1 cellular context compared by ENCODE assay signal in genomic region chr1:153510984-153511410, GRCh38.
TF ChIP-seq lines count a peak whose summit lies in the region.

No MANE protein-coding gene starts in this region.

TF ChIP-seq in GM12878, 131 proteins besides CTCF, POLR2A, EP300 and RAD21 (continues in another document):
- no peak for TF ChIP-seq MYC (IDR thresholded peaks at IDR 0.05; ENCODE audit: insufficient read depth, insufficient read length, insufficient replicate concordance, low read length, severe bottlenecking)
- TF ChIP-seq ZSCAN29 (IDR thresholded peaks at IDR 0.05) = no peak
- no peak for TF ChIP-seq GATAD2B (conservative IDR thresholded peaks at IDR 0.05; ENCODE audit: low read depth)
- no peak for TF ChIP-seq ZNF622 (IDR thresholded peaks at IDR 0.05)
- TF ChIP-seq SKIL (IDR thresholded peaks at IDR 0.05; ENCODE audit: low read depth, poor library complexity, severe bottlenecking) = no peak
- TF ChIP-seq PML (IDR thresholded peaks at IDR 0.05; ENCODE audit: low read length) = no peak
- no peak for TF ChIP-seq CREB1 (IDR thresholded peaks at IDR 0.05; ENCODE audit: low read depth)
- TF ChIP-seq GABPA (IDR thresholded peaks at IDR 0.05; ENCODE audit: low read depth) = no peak
- no peak for TF ChIP-seq POLR2AphosphoS2 (IDR thresholded peaks at IDR 0.05; ENCODE audit: low read depth, low read length)
- TF ChIP-seq SRF (IDR thresholded peaks at IDR 0.05; ENCODE audit: low read depth in 2 of 2, low read length in 2 of 2) = no peak
- no peak for TF ChIP-seq MEF2A (IDR thresholded peaks at IDR 0.05; ENCODE audit: insufficient read depth, low read depth, low read length)
- TF ChIP-seq ZBTB11 (CRISPR knock-in tag; IDR thresholded peaks at IDR 0.05) = no peak
- TF ChIP-seq RELB (IDR thresholded peaks at IDR 0.05; ENCODE audit: low read depth) = no peak
- TF ChIP-seq SUZ12 (IDR thresholded peaks at IDR 0.05; ENCODE audit: unreplicated experiment) = no peak
- no peak for TF ChIP-seq NRF1 (conservative IDR thresholded peaks at IDR 0.05; ENCODE audit: low read depth, low read length)
- TF ChIP-seq NKRF (conservative IDR thresholded peaks at IDR 0.05) = no peak
- no peak for TF ChIP-seq CEBPB (IDR thresholded peaks at IDR 0.05; ENCODE audit: borderline replicate concordance in 1 of 2, low read depth in 2 of 2, low read length in 2 of 2)
- TF ChIP-seq RBBP5 (conservative IDR thresholded peaks at IDR 0.05) = no peak
- TF ChIP-seq ZNF592 (IDR thresholded peaks at IDR 0.05) = no peak
- no peak for TF ChIP-seq NR2C2 (IDR thresholded peaks at IDR 0.05; ENCODE audit: borderline replicate concordance, control insufficient read depth, insufficient read length, low read depth)
- peak in 1 of 2 experiments; percentile 52; a peak in 1 of 4 replicates for TF ChIP-seq BHLHE40 (IDR thresholded peaks at IDR 0.05; ENCODE audit: borderline replicate concordance in 1 of 2, low read depth in 2 of 2, low read length in 1 of 2)
- no peak for TF ChIP-seq LARP7 (IDR thresholded peaks at IDR 0.05)
- no peak for TF ChIP-seq WRNIP1 (IDR thresholded peaks at IDR 0.05; ENCODE audit: borderline replicate concordance, low read depth, low read length)
- no peak for TF ChIP-seq HDAC2 (IDR thresholded peaks at IDR 0.05)
- no peak for TF ChIP-seq MTA3 (IDR thresholded peaks at IDR 0.05; ENCODE audit: borderline replicate concordance, low read length)
- no peak for TF ChIP-seq SUPT20H (IDR thresholded peaks at IDR 0.05; ENCODE audit: borderline replicate concordance, control insufficient read depth, low read depth, low read length)
- TF ChIP-seq ZZZ3 (IDR thresholded peaks at IDR 0.05; ENCODE audit: control insufficient read depth, insufficient read length, low read depth) = no peak
- TF ChIP-seq SREBF1 (IDR thresholded peaks at IDR 0.05; ENCODE audit: low read length) = no peak
- peak; percentile 42; the same call in 1 of the 2 replicates for TF ChIP-seq PKNOX1 (IDR thresholded peaks at IDR 0.05)
- TF ChIP-seq NFIC (IDR thresholded peaks at IDR 0.05; ENCODE audit: low read depth, low read length) = no peak
- no peak for TF ChIP-seq POLR2AphosphoS5 (IDR thresholded peaks at IDR 0.05; ENCODE audit: low read length)
- TF ChIP-seq RELA (IDR thresholded peaks at IDR 0.05; ENCODE audit: borderline replicate concordance, partially characterized antibody) = peak; percentile 57
- TF ChIP-seq CHD2 (IDR thresholded peaks at IDR 0.05; ENCODE audit: borderline replicate concordance, low read depth, low read length) = no peak
- no peak for TF ChIP-seq TBL1XR1 (IDR thresholded peaks at IDR 0.05; ENCODE audit: low read depth, low read length)
- peak; percentile 32; the same call in 1 of the 2 replicates for TF ChIP-seq MXI1 (IDR thresholded peaks at IDR 0.05; ENCODE audit: low read depth, low read length)
- no peak for TF ChIP-seq PBX3 (IDR thresholded peaks at IDR 0.05; ENCODE audit: insufficient replicate concordance, low read depth, low read length)
- no peak for TF ChIP-seq MLLT1 (IDR thresholded peaks at IDR 0.05)
- TF ChIP-seq PAX5 (IDR thresholded peaks at IDR 0.05; ENCODE audit: borderline replicate concordance, low read depth, low read length) = no peak
